6 cellular contexts compared by ENCODE assay signal in genomic region chr4:9406491-9406890, GRCh38. TPM values are rescaled to one million over a fixed set of nuclear protein-coding genes. Genes with fewer than 3 reads are reported as not detected.
"Had no signal": no experiment of that assay in that cellular context is flagged by ENCODE, and none has a peak within 500 bp of the region (broad histone marks: within the 10 kb centered on the region; RNA-seq: fewer than 3 reads in every experiment).

No MANE protein-coding gene starts in this region.

RNA-seq across cellular contexts. Expression of gene DEFB131A, which starts 37.7 kb away (rescaled TPM):
- total RNA-seq: HepG2, HT-29, HT1080, IMR-90, K562 had no signal
- polyA plus RNA-seq: HepG2, IgD-negative memory B cell, IMR-90, K562 had no signal

RNA-seq across cellular contexts. Expression of gene USP17L30, which starts 43.6 kb away (rescaled TPM):
- total RNA-seq: HepG2, HT-29, HT1080, IMR-90, K562 had no signal
- polyA plus RNA-seq: HepG2, IgD-negative memory B cell, IMR-90, K562 had no signal

RNA-seq across cellular contexts. Expression of gene USP17L29, which starts 53.1 kb away (rescaled TPM):
- total RNA-seq: HepG2, HT-29, HT1080, IMR-90, K562 had no signal
- polyA plus RNA-seq: HepG2, IgD-negative memory B cell, IMR-90, K562 had no signal

RNA-seq across cellular contexts. Expression of gene USP17L28, which starts 57.8 kb away (rescaled TPM):
- total RNA-seq: HepG2, HT-29, HT1080, IMR-90, K562 had no signal
- polyA plus RNA-seq: HepG2, IgD-negative memory B cell, IMR-90, K562 had no signal
